ENCODE assay signal across 1 cellular context in genomic region chr6:169722362-169723199, GRCh38.
A peak's percentile ranks its signal among the peaks of the same experiment; 100 is the strongest.
TF ChIP-seq lines count a peak whose summit lies in the region.

No MANE protein-coding gene starts in this region.

TF ChIP-seq in HepG2, 621 proteins besides CTCF, POLR2A, EP300 and RAD21 (continued from another document and continues in another):
- TF ChIP-seq CEBPZ (IDR thresholded peaks at IDR 0.05; ENCODE audit: low read length) (no peak), ZFX (CRISPR knock-in tag; IDR thresholded peaks at IDR 0.05; ENCODE audit: low read depth) (no peak; the same call in 1 of the 2 replicates), BRD4 (CRISPR knock-in tag; IDR thresholded peaks at IDR 0.05) (no peak), ESRRA (CRISPR knock-in tag; IDR thresholded peaks at IDR 0.05; ENCODE audit: low read depth) (no peak), ZGPAT (CRISPR knock-in tag; IDR thresholded peaks at IDR 0.05) (peak; percentile 33; the same call in 1 of the 2 replicates), ZNF20 (CRISPR knock-in tag; IDR thresholded peaks at IDR 0.05) (no peak), ZNF484 (CRISPR knock-in tag; IDR thresholded peaks at IDR 0.05; ENCODE audit: borderline replicate concordance, low read depth) (no peak), NCOA2 (CRISPR knock-in tag; IDR thresholded peaks at IDR 0.05) (no peak), ZMYM4 (CRISPR knock-in tag; IDR thresholded peaks at IDR 0.05) (0 out of 2 replicates have a peak, but pooled peaks have one; percentile 28), RELA (CRISPR knock-in tag; IDR thresholded peaks at IDR 0.05) (no peak), ZNF367 (CRISPR knock-in tag; IDR thresholded peaks at IDR 0.05; ENCODE audit: borderline replicate concordance) (no peak), SP140L (CRISPR knock-in tag; IDR thresholded peaks at IDR 0.05; ENCODE audit: borderline replicate concordance) (no peak), ZIK1 (CRISPR knock-in tag; IDR thresholded peaks at IDR 0.05; ENCODE audit: borderline replicate concordance, low read depth) (no peak), MED1 (CRISPR knock-in tag; IDR thresholded peaks at IDR 0.05) (peak; percentile 23; the same call in 1 of the 2 replicates), DNMT1 (CRISPR knock-in tag; IDR thresholded peaks at IDR 0.05) (no peak), CEBPB (IDR thresholded peaks at IDR 0.05; ENCODE audit: borderline replicate concordance, low read depth, low read length) (no peak), ZNF33B (CRISPR knock-in tag; IDR thresholded peaks at IDR 0.05) (no peak), ZBTB46 (CRISPR knock-in tag; IDR thresholded peaks at IDR 0.05; ENCODE audit: borderline replicate concordance) (no peak), NRL (CRISPR knock-in tag; IDR thresholded peaks at IDR 0.05; ENCODE audit: borderline replicate concordance) (peak; percentile 82; the same call in 1 of the 2 replicates), MXI1 (IDR thresholded peaks at IDR 0.05; ENCODE audit: borderline replicate concordance, low read depth, low read length) (no peak), CC2D1A (CRISPR knock-in tag; IDR thresholded peaks at IDR 0.05) (no peak), U2AF2 (IDR thresholded peaks at IDR 0.05; ENCODE audit: low read depth, low read length) (no peak), POLR2G (IDR thresholded peaks at IDR 0.05; ENCODE audit: low read depth, low read length) (no peak; the same call in none of the 2 replicates), ZNF839 (CRISPR knock-in tag; IDR thresholded peaks at IDR 0.05; ENCODE audit: borderline replicate concordance) (0 out of 2 replicates have a peak, but pooled peaks have one; percentile 20), GZF1 (CRISPR knock-in tag; IDR thresholded peaks at IDR 0.05) (no peak), FOXP4 (CRISPR knock-in tag; IDR thresholded peaks at IDR 0.05) (no peak), HES4 (CRISPR knock-in tag; IDR thresholded peaks at IDR 0.05; ENCODE audit: borderline replicate concordance) (no peak), KAT7 (CRISPR knock-in tag; IDR thresholded peaks at IDR 0.05; ENCODE audit: borderline replicate concordance) (peak; percentile 79), HIVEP1 (CRISPR knock-in tag; IDR thresholded peaks at IDR 0.05) (peak; percentile 47; the same call in 1 of the 2 replicates), ZMYM2 (CRISPR knock-in tag; IDR thresholded peaks at IDR 0.05) (no peak), IRX3 (CRISPR knock-in tag; IDR thresholded peaks at IDR 0.05; ENCODE audit: borderline replicate concordance, low read depth) (no peak), ZBTB7A (CRISPR knock-in tag; IDR thresholded peaks at IDR 0.05) (no peak), ZNF569 (CRISPR knock-in tag; IDR thresholded peaks at IDR 0.05; ENCODE audit: borderline replicate concordance) (no peak), ZNF17 (CRISPR knock-in tag; IDR thresholded peaks at IDR 0.05) (no peak), NR0B2 (CRISPR knock-in tag; IDR thresholded peaks at IDR 0.05) (no peak), PPARG (CRISPR knock-in tag; conservative IDR thresholded peaks at IDR 0.05) (no peak), LRRFIP1 (CRISPR knock-in tag; conservative IDR thresholded peaks at IDR 0.05) (no peak), E2F1 (CRISPR knock-in tag; IDR thresholded peaks at IDR 0.05) (no peak), GTF3A (CRISPR knock-in tag; conservative IDR thresholded peaks at IDR 0.05) (no peak), ZNF337 (CRISPR knock-in tag; IDR thresholded peaks at IDR 0.05; ENCODE audit: borderline replicate concordance, low read depth) (no peak), KLF9 (CRISPR knock-in tag; IDR thresholded peaks at IDR 0.05; ENCODE audit: low read depth) (no peak), ARID5B (CRISPR knock-in tag; IDR thresholded peaks at IDR 0.05) (no peak), ZNF546 (CRISPR knock-in tag; conservative IDR thresholded peaks at IDR 0.05) (no peak), CENPBD1 (CRISPR knock-in tag; IDR thresholded peaks at IDR 0.05; ENCODE audit: borderline replicate concordance, low read depth) (no peak), HMG20A (CRISPR knock-in tag; IDR thresholded peaks at IDR 0.05; ENCODE audit: borderline replicate concordance) (no peak; the same call in 1 of the 2 replicates), CAMTA2 (CRISPR knock-in tag; IDR thresholded peaks at IDR 0.05; ENCODE audit: borderline replicate concordance) (no peak), ZNF12 (CRISPR knock-in tag; IDR thresholded peaks at IDR 0.05) (no peak), SYNCRIP (IDR thresholded peaks at IDR 0.05; ENCODE audit: insufficient read depth, low read depth, low read length) (no peak), ZNF577 (CRISPR knock-in tag; IDR thresholded peaks at IDR 0.05; ENCODE audit: borderline replicate concordance, low read depth) (no peak), ZFP41 (CRISPR knock-in tag; IDR thresholded peaks at IDR 0.05; ENCODE audit: borderline replicate concordance) (0 out of 2 replicates have a peak, but pooled peaks have one; percentile 18)
